Comparison of ENCODE assay signal across 11 cellular contexts in genomic region chr19:58395979-58396627, GRCh38. TPM values are rescaled to one million over a fixed set of nuclear protein-coding genes. Genes with fewer than 3 reads are reported as not detected.
DNase-seq lines count a peak whose midpoint lies in the region; ATAC-seq and TF ChIP-seq lines count a peak whose summit lies in the region.
"Had no signal": no experiment of that assay in that cellular context is flagged by ENCODE, and none has a peak within 500 bp of the region (broad histone marks: within the 10 kb centered on the region; RNA-seq: fewer than 3 reads in every experiment).

No MANE protein-coding gene starts in this region.

- H3K9me3 ChIP-seq in DND-41 (ENCODE audit: insufficient read depth, low read length, severe bottlenecking) (no peaks in the 10 kb centered on the region), endodermal cell (ENCODE audit: control insufficient read depth, low read length) (no peaks in the 10 kb centered on the region), neural progenitor cell (ENCODE audit: low read depth) (no peaks in the 10 kb centered on the region)
- H3K9me3 ChIP-seq in CD4-positive, alpha-beta T cell (ENCODE audit: control insufficient read depth, low read length) = no peaks in the 10 kb centered on the region
- H3K9me3 ChIP-seq: stomach had no signal

- peaks cover 16% of the 10 kb centered on the region for H3K79me2 ChIP-seq in DND-41 (ENCODE audit: insufficient read depth, low read length)
- H3K79me2 ChIP-seq in neural progenitor cell (ENCODE audit: low read depth) = peaks cover 9% of the 10 kb centered on the region

- DNase-seq in DND-41 (no peak), HK-2 (ENCODE audit: unreplicated experiment) (peak; percentile 45), endodermal cell (peak; percentile 78), neural progenitor cell (ENCODE audit: low spot score) (peak; percentile 61), NCI-H345 treated with DMSO at 0.1 percent for 48 hours (lab: John Stamatoyannopoulos, UW; ENCODE audit: unreplicated experiment) (no peak), NOMO-1 treated with DMSO at 0.1 percent for 48 hours (lab: John Stamatoyannopoulos, UW; ENCODE audit: unreplicated experiment) (no peak)
- no peak for DNase-seq in CD4-positive, alpha-beta T cell
- DNase-seq in activated CD8-positive, alpha-beta memory T cell treated with anti-CD3 and anti-CD28 coated beads, Interleukin-2, amount 50 U/mL, for 4 hours = no peak
- DNase-seq: activated B cell treated with CpG ODN at 0.5 μM for 24 hours, NCI-H2081 treated with DMSO at 0.1 percent for 48 hours, stomach had no signal

- peaks cover 10% of the 10 kb centered on the region for H3K4me1 Mint-ChIP-seq in endodermal cell
- H3K4me1 Mint-ChIP-seq in neural progenitor cell = peaks cover 15% of the 10 kb centered on the region
- H3K4me1 Mint-ChIP-seq in CD4-positive, alpha-beta T cell (ENCODE audit: low read depth) = peaks cover 4% of the 10 kb centered on the region

- WGBS in endodermal cell (ENCODE audit: insufficient coverage in 1 of 2, insufficient read length in 1 of 2), 2 experiments = 57 to 73% methylated on average over 36 to 75 of the region's 75 CpGs

- H3K27ac ChIP-seq in DND-41 (ENCODE audit: low read length) (no peak overlapping the region), endodermal cell (ENCODE audit: low read depth, low read length) (no peak overlapping the region), neural progenitor cell (no peak overlapping the region)
- no peak overlapping the region for H3K27ac ChIP-seq in CD4-positive, alpha-beta T cell (ENCODE audit: low read depth, low read length)
- H3K27ac ChIP-seq: stomach had no signal

- TF ChIP-seq CTCF in DND-41 (IDR thresholded peaks at IDR 0.05; ENCODE audit: borderline replicate concordance, extremely low read depth, low read length, poor library complexity, severe bottlenecking) (no peak), endodermal cell (conservative IDR thresholded peaks at IDR 0.05) (no peak), neural progenitor cell (IDR thresholded peaks at IDR 0.05) (no peak)
- TF ChIP-seq CTCF in CD4-positive, alpha-beta T cell (IDR thresholded peaks at IDR 0.05) = no peak

- peaks cover 57% of the 10 kb centered on the region for H3K27me3 Mint-ChIP-seq in endodermal cell (ENCODE audit: insufficient read depth)
- no peaks in the 10 kb centered on the region for H3K27me3 Mint-ChIP-seq in neural progenitor cell (ENCODE audit: insufficient read depth, low read depth)
- H3K27me3 Mint-ChIP-seq in CD4-positive, alpha-beta T cell = peaks cover 27% of the 10 kb centered on the region

- H3K27ac Mint-ChIP-seq in endodermal cell (no peak overlapping the region), neural progenitor cell (no peak overlapping the region)
- H3K27ac Mint-ChIP-seq in CD4-positive, alpha-beta T cell = no peak overlapping the region
- H3K27ac Mint-ChIP-seq: activated B cell treated with CpG ODN at 0.5 μM for 24 hours had no signal

- H3K4me3 Mint-ChIP-seq in endodermal cell = peak overlapping the region; percentile 40
- no peak overlapping the region for H3K4me3 Mint-ChIP-seq in neural progenitor cell
- H3K4me3 Mint-ChIP-seq in CD4-positive, alpha-beta T cell = no peak overlapping the region
- H3K4me3 Mint-ChIP-seq: activated B cell treated with CpG ODN at 0.5 μM for 24 hours had no signal

- no peak overlapping the region for H3K4me2 ChIP-seq in DND-41 (ENCODE audit: insufficient read depth, low read length)
- H3K4me2 ChIP-seq in neural progenitor cell = peak overlapping the region; percentile 78

- intact Hi-C loops in CD4-positive, alpha-beta T cell (cut with DNase I, micrococcal nuclease) = no loop called here

- CTCF ChIA-PET in CD4-positive, alpha-beta T cell (lab: Charles Lee) = no interaction called here

- H3K4me3 ChIP-seq in DND-41 (ENCODE audit: low read depth in 1 of 2, low read length in 2 of 2) (no peak overlapping the region), endodermal cell (ENCODE audit: low read length) (no peak overlapping the region), neural progenitor cell (peak overlapping the region; percentile 43)

- no peaks in the 10 kb centered on the region for H3K27me3 ChIP-seq in DND-41 (ENCODE audit: insufficient read depth, low read length, poor library complexity)
- no peaks in the 10 kb centered on the region for H3K27me3 ChIP-seq in endodermal cell (ENCODE audit: control insufficient read depth, insufficient read depth, low read length, poor library complexity, severe bottlenecking)
- H3K27me3 ChIP-seq in neural progenitor cell = peaks cover 23% of the 10 kb centered on the region
- H3K27me3 ChIP-seq in CD4-positive, alpha-beta T cell (ENCODE audit: control insufficient read depth, insufficient read depth, low read length) = peaks cover 16% of the 10 kb centered on the region

- H3K9me3 Mint-ChIP-seq in endodermal cell (no peaks in the 10 kb centered on the region), neural progenitor cell (no peaks in the 10 kb centered on the region)
- H3K9me3 Mint-ChIP-seq in CD4-positive, alpha-beta T cell = no peaks in the 10 kb centered on the region
- H3K9me3 Mint-ChIP-seq: activated B cell treated with CpG ODN at 0.5 μM for 24 hours had no signal

- peaks cover 21% of the 10 kb centered on the region for H3F3A ChIP-seq in neural progenitor cell (ENCODE audit: low read depth)

- H3K4me1 ChIP-seq in DND-41 (ENCODE audit: insufficient read depth, low read length) (peaks cover 11% of the 10 kb centered on the region), endodermal cell (ENCODE audit: control insufficient read depth, insufficient read depth, low read length) (peaks cover 6% of the 10 kb centered on the region), neural progenitor cell (peaks cover 3% of the 10 kb centered on the region)

- H3K9ac ChIP-seq in DND-41 (ENCODE audit: low read depth, low read length) (no peak overlapping the region), endodermal cell (ENCODE audit: extremely low read depth, low read length, poor library complexity, severe bottlenecking) (no peak overlapping the region), neural progenitor cell (no peak overlapping the region)

- H3K36me3 Mint-ChIP-seq in endodermal cell (ENCODE audit: low read depth) (peaks cover 29% of the 10 kb centered on the region), neural progenitor cell (peaks cover 24% of the 10 kb centered on the region)
- H3K36me3 Mint-ChIP-seq in CD4-positive, alpha-beta T cell (ENCODE audit: low read depth) = peaks cover 41% of the 10 kb centered on the region

- POLR2A ChIA-PET in CD4-positive, alpha-beta T cell (lab: Charles Lee) = no interaction called here

- H2AFZ ChIP-seq in DND-41 (ENCODE audit: low read depth, low read length) (no peak overlapping the region), neural progenitor cell (replicated peaks) (peak overlapping the region; percentile 76)

- peak; percentile 10; the same call in 1 of the 3 replicates for ATAC-seq in DND-41 (ENCODE audit: insufficient read depth, low read depth)
- no peak for ATAC-seq in CD4-positive, alpha-beta T cell (ENCODE audit: poor library complexity)

- H4K20me1 ChIP-seq in DND-41 (ENCODE audit: insufficient read depth, low read length) (peaks cover 34% of the 10 kb centered on the region), neural progenitor cell (ENCODE audit: low read depth) (peaks cover 7% of the 10 kb centered on the region)

- H3K36me3 ChIP-seq in DND-41 (ENCODE audit: insufficient read depth, low read length) = peaks cover 48% of the 10 kb centered on the region
- H3K36me3 ChIP-seq in endodermal cell (ENCODE audit: control insufficient read depth, insufficient read depth, low read length) = peaks cover 39% of the 10 kb centered on the region
- no peaks in the 10 kb centered on the region for H3K36me3 ChIP-seq in neural progenitor cell

RNA-seq across cellular contexts. Expression of gene RNF225, which starts 0.6 kb away (rescaled TPM):
- under 1 TPM; 0.82 to 0.92 TPM for total RNA-seq in endodermal cell
- not detected for polyA plus RNA-seq in endodermal cell (2013, experiment 1 of 2)
- not detected for polyA plus RNA-seq in endodermal cell (2013, experiment 2 of 2)
- 0.62 TPM in 1 of 2 replicates, not detected in the other for total RNA-seq in neural progenitor cell (ENCODE audit: low replicate concordance)
- total RNA-seq in CD4-positive, alpha-beta T cell = under 1 TPM in 1 of 2 experiments, not detected in 1; 0.55 TPM
- total RNA-seq: activated B cell treated with CpG ODN at 0.5 μM for 24 hours, stomach had no signal

RNA-seq across cellular contexts. Expression of gene RPS5, which starts 9.0 kb away (rescaled TPM):
- total RNA-seq in endodermal cell (1,000 to 10,000 TPM in 1 of 2 donors, 100 to 1,000 TPM in 1; 896 to 1,039 TPM), neural progenitor cell (ENCODE audit: low replicate concordance) (1,938 and 2,407 TPM in 2 replicates)
- polyA plus RNA-seq in endodermal cell (2013, experiment 1 of 2) = 1,332 TPM
- 1,223 TPM for polyA plus RNA-seq in endodermal cell (2013, experiment 2 of 2)
- 1,000 to 10,000 TPM; 1,619 to 1,646 TPM for total RNA-seq in CD4-positive, alpha-beta T cell

RNA-seq across cellular contexts. Expression of gene ZNF584, which starts 12.3 kb away (rescaled TPM):
- total RNA-seq in endodermal cell = 10 to 100 TPM; 10.3 to 14.8 TPM
- polyA plus RNA-seq in endodermal cell (2013, experiment 1 of 2) = 9.5 TPM
- polyA plus RNA-seq in endodermal cell (2013, experiment 2 of 2) = 10.8 TPM
- total RNA-seq in neural progenitor cell (ENCODE audit: low replicate concordance) = 6.9 and 9.3 TPM in 2 replicates
- total RNA-seq in CD4-positive, alpha-beta T cell = 1 to 10 TPM; 1.7 to 1.8 TPM

RNA-seq across cellular contexts. Expression of gene ZNF837, which starts 15.3 kb away (rescaled TPM):
- 1 to 10 TPM; 3.1 to 3.8 TPM for total RNA-seq in endodermal cell
- 3.6 TPM for polyA plus RNA-seq in endodermal cell (2013, experiment 1 of 2)
- 2.3 TPM for polyA plus RNA-seq in endodermal cell (2013, experiment 2 of 2)
- 1.4 and 8.5 TPM in 2 replicates for total RNA-seq in neural progenitor cell (ENCODE audit: low replicate concordance)
- total RNA-seq in CD4-positive, alpha-beta T cell = 1 to 10 TPM in 1 of 2 experiments, under 1 TPM in 1; 0.71 to 1.0 TPM

RNA-seq across cellular contexts. Expression of gene ZNF497, which starts 33.6 kb away (rescaled TPM):
- total RNA-seq in endodermal cell (1 to 10 TPM; 5.2 to 5.9 TPM), neural progenitor cell (ENCODE audit: low replicate concordance) (3.7 and 8.0 TPM in 2 replicates)
- polyA plus RNA-seq in endodermal cell (2013, experiment 1 of 2) = 5.0 TPM
- 4.1 TPM for polyA plus RNA-seq in endodermal cell (2013, experiment 2 of 2)
- under 1 TPM; 0.28 to 0.55 TPM for total RNA-seq in CD4-positive, alpha-beta T cell

Comparison
In these comparisons a context has a peak if more than half of its experiments do, and no peak if none do; other contexts are left out.
1. DNase-seq: peak in HK-2 (single experiment), endodermal cell (single experiment) and neural progenitor cell (single experiment); none in DND-41 (single experiment), NCI-H345 treated with DMSO at 0.1 percent for 48 hours (single experiment), CD4-positive, alpha-beta T cell (0 of 10), activated CD8-positive, alpha-beta memory T cell treated with anti-CD3 and anti-CD28 coated beads, Interleukin-2, amount 50 U/mL, for 4 hours (single experiment) and NOMO-1 treated with DMSO at 0.1 percent for 48 hours (single experiment).